29 cellular contexts compared by ENCODE assay signal in the genomic region with DNA sequence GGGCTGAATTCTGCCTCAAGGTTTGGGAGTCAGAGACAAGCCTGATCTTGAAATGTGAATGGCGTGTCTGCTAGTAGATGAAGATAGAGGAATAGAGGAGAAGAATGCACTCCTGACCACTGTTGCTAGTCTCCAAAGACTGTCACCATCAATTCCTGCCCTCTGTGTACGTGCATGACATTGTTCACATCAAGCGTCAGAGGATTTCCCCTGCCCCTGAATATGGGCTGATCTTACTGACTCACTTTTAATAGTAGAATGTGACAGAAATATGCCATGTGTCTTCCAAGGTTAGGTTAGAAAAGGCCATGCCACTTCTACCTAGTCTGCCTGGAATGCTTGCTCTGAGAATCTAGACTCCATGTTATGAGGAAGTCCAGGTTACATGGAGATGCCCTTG.
"Had no signal": no experiment of that assay in that cellular context is flagged by ENCODE, and none has a peak within 500 bp of the region (broad histone marks: within the 10 kb centered on the region; RNA-seq: fewer than 3 reads in every experiment).

No MANE protein-coding gene starts in this region.

- H3K27ac ChIP-seq: neural progenitor cell, ovary, parathyroid adenoma, psoas muscle, right lobe of liver, sigmoid colon, spleen, suprapubic skin, testis, tibial artery, transverse colon, upper lobe of left lung, vagina had no signal

- DNase-seq: natural killer cell; occipital lobe; ovary; posterior cingulate gyrus; psoas muscle; right cardiac atrium; right lobe of liver; sigmoid colon; small intestine; spleen; stimulated activated CD4-positive, alpha-beta T cell treated with anti-CD3 and anti-CD28 coated beads, Interleukin-12 subunit alpha, Interleukin-12 subunit beta, amount 100 ng/mL, for 4 hours; stimulated activated CD4-positive, alpha-beta T cell treated with anti-CD3 and anti-CD28 coated beads, Interleukin-1b, Interleukin-23, amount 100 ng/mL, for 48 hours; stimulated activated CD4-positive, alpha-beta T cell treated with anti-CD3 and anti-CD28 coated beads, Interleukin-4, amount 100 ng/mL, for 1 hour; stimulated activated CD4-positive, alpha-beta T cell treated with anti-CD3 and anti-CD28 coated beads, Interleukin-4, amount 100 ng/mL, for 4 hours; stimulated activated CD8-positive, alpha-beta memory T cell treated with anti-CD3 and anti-CD28 coated beads, Interleukin-4, amount 100 ng/mL, for 48 hours; stimulated activated naive CD4-positive, alpha-beta T cell; stimulated activated naive CD8-positive, alpha-beta T cell treated with anti-CD3 and anti-CD28 coated beads, Interleukin-15, amount 100 ng/mL, for 72 hours; stimulated activated naive CD8-positive, alpha-beta T cell treated with anti-CD3 and anti-CD28 coated beads, Interleukin-15, Interleukin-2, amounts not matched to agents 100 U/mL and 50 U/mL, for 24 hours; substantia nigra; testis; tibial artery; transverse colon; upper lobe of left lung had no signal

- H3K4me3 ChIP-seq: neural progenitor cell, ovary, psoas muscle, right lobe of liver, sigmoid colon, spleen, suprapubic skin, testis, tibial artery, transverse colon, upper lobe of left lung, vagina had no signal

- H3K27me3 ChIP-seq: neural progenitor cell, ovary, right lobe of liver, sigmoid colon, spleen, suprapubic skin, testis, tibial artery, transverse colon, upper lobe of left lung, vagina had no signal

- H3K9ac ChIP-seq: neural progenitor cell, parathyroid adenoma had no signal

- H3K4me2 ChIP-seq: neural progenitor cell had no signal

- H3K36me3 ChIP-seq: neural progenitor cell, ovary, right lobe of liver, sigmoid colon, spleen, suprapubic skin, tibial artery, transverse colon, upper lobe of left lung, vagina had no signal

- H3K4me1 ChIP-seq: parathyroid adenoma, psoas muscle, right lobe of liver, sigmoid colon, spleen, suprapubic skin, testis, tibial artery, transverse colon, upper lobe of left lung, vagina had no signal

- H2AFZ ChIP-seq: neural progenitor cell, parathyroid adenoma had no signal

- H3K9me3 ChIP-seq: ovary, psoas muscle, right lobe of liver, sigmoid colon, spleen, suprapubic skin, testis, tibial artery, transverse colon, upper lobe of left lung, vagina had no signal

- FAIRE-seq: small intestine, urothelium cell line had no signal

- H3K79me2 ChIP-seq: parathyroid adenoma had no signal

- ATAC-seq: natural killer cell; psoas muscle; right cardiac atrium; right lobe of liver; stimulated activated memory B cell treated with anti-CD40 and anti-IgM and Interleukin-4, amounts not matched to agents 10 μg/mL and 1 μg/mL and 100 μg/mL, for 72 hours; stimulated activated naive CD8-positive, alpha-beta T cell treated with anti-CD3 and anti-CD28 coated beads, Interleukin-15, amount 100 ng/mL, for 72 hours; stimulated activated naive CD8-positive, alpha-beta T cell treated with anti-CD3 and anti-CD28 coated beads, Interleukin-15, Interleukin-2, amounts not matched to agents 100 U/mL and 50 U/mL, for 24 hours had no signal
